ENCODE assay signal across 21 cellular contexts in the genomic region with DNA sequence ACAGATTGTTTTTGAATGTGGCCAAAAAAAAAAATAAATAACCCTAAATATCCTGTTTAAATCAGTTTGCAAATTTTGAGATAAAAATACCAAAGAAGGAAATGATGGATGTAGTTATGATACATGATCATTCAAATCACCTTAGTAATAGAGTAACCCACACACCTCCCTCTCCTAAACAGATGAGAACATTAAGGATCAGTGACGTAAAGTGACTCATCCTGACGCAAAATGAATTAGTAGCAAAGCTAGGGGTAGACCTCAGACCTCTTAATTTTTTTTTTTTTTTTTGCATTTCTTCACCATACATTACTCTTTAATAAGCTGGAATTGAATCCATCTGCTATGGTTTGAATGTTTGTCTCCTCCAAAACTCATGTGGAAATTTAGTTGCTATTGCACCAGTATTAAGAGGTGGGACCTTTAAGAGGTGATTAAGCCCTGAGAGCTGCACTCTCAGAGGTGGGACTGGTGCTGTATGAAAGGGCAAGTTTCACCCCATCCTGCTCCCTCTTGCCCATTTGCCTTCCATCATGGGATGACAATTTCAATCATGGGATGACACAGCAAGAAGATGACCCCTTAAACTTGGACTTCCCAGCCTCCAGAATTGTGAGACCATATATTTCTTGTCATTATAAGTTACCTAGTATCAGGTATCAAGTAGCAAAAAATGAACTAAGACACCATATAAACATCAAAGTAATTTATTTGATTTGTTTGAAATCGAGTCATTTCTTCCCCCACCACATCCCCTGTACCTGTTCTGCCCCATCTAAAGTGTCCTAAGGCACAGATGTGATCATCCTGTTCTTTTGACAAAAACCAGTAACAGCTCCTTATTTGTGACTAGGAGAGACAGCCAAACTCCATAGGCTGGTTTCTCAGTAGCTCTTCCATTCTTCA.
DNase-seq lines count a peak whose midpoint lies in the region; FAIRE-seq and TF ChIP-seq lines count a peak whose summit lies in the region.
"Had no signal": no experiment of that assay in that cellular context is flagged by ENCODE, and none has a peak within 500 bp of the region (broad histone marks: within the 10 kb centered on the region; RNA-seq: fewer than 3 reads in every experiment).

No MANE protein-coding gene starts in this region.

- POLR2A ChIA-PET in HEK293T (lab: Yijun Ruan, JAX), result no interaction called here

- intact Hi-C loops in mammary epithelial cell (cut with micrococcal nuclease), result no loop called here

- FAIRE-seq in keratinocyte (lab: Jason Lieb, UNC), result peak; percentile 57

- DNase-seq in EH (ENCODE audit: low read depth) (peak; percentile 56), HT1080 (ENCODE audit: low read depth) (peak; percentile 65), mammary epithelial cell (peak; percentile 89), keratinocyte (ENCODE audit: low read depth, low spot score) (no peak), KG1 (lab: John Stamatoyannopoulos, UW) (no peak), NCI-H524 treated with DMSO at 0.1 percent for 48 hours (lab: John Stamatoyannopoulos, UW) (no peak), HEK293T (ENCODE audit: extremely low spot score) (no peak)
- no peak for DNase-seq in activated CD4-positive, alpha-beta T cell treated with anti-CD3 and anti-CD28 coated beads for 4 hours
- DNase-seq: activated B cell treated with CpG ODN at 0.5 μM for 24 hours; DND-41; H7; kidney glomerular epithelial cell; NCI-H2081; NCI-H748 treated with DMSO at 0.1 percent for 48 hours; right lobe of liver; RPMI8226; stimulated activated CD4-positive, alpha-beta T cell treated with anti-CD3 and anti-CD28 coated beads, Interleukin-2, amount 100 ng/mL, for 48 hours; stimulated activated CD8-positive, alpha-beta memory T cell treated with anti-CD3 and anti-CD28 coated beads, Interleukin-4, amount 100 ng/mL, for 48 hours; T-helper 1 cell had no signal

- dilution Hi-C loops in mammary epithelial cell (cut with HindIII; ENCODE audit: low sequenced_read_pairs) (no loop called here), keratinocyte (cut with MboI; ENCODE audit: extremely low pct_ligation_motif_present, low sequenced_read_pairs) (no loop called here)

- no peaks in the 10 kb centered on the region for H3K36me3 ChIP-seq in mammary epithelial cell (ENCODE audit: insufficient read depth, low read length)
- no peaks in the 10 kb centered on the region for H3K36me3 ChIP-seq in keratinocyte (ENCODE audit: control insufficient read depth in 2 of 2, extremely low read depth in 1 of 2, insufficient read depth in 2 of 2, low read length in 2 of 2)
- H3K36me3 ChIP-seq: right lobe of liver, tibial nerve had no signal

- WGBS in mammary epithelial cell (ENCODE audit: low coverage, missing lambda C conversion rate), result 23% methylated on average over 3 of the region's 3 CpGs

- H3K4me2 ChIP-seq in mammary epithelial cell (ENCODE audit: insufficient read depth, low read depth, low read length) (no peak overlapping the region), keratinocyte (ENCODE audit: control insufficient read depth, extremely low read depth, insufficient read depth, low read depth, low read length) (no peak overlapping the region)

- H3K9me1 ChIP-seq in keratinocyte (ENCODE audit: control insufficient read depth, extremely low read depth, insufficient read depth, low read length), result no peaks in the 10 kb centered on the region

- H3K79me2 ChIP-seq in mammary epithelial cell (ENCODE audit: insufficient read depth, low read length) (no peaks in the 10 kb centered on the region), keratinocyte (ENCODE audit: control insufficient read depth, insufficient read depth, low read length) (no peaks in the 10 kb centered on the region)

- H3K4me3 ChIP-seq in mammary epithelial cell (replicated peaks in 1 of 3; ENCODE audit: insufficient read depth in 1 of 3, low read depth in 2 of 3, low read length in 3 of 3) (no peak overlapping the region), keratinocyte (ENCODE audit: control insufficient read depth in 2 of 3, extremely low read depth in 1 of 3, insufficient read depth in 2 of 3, low read depth in 1 of 3, low read length in 3 of 3) (no peak overlapping the region)
- H3K4me3 ChIP-seq: right lobe of liver, tibial nerve had no signal

- in situ Hi-C loops in mammary epithelial cell (cut with MboI; ENCODE audit: low sequenced_read_pairs in 2 of 2), result no loop called here

- BruUV-seq in mammary epithelial cell (replicated peaks; lab: Mats Ljungman, UMichigan), result TSS peak; percentile 89

- H3K9ac ChIP-seq in mammary epithelial cell (ENCODE audit: insufficient read depth, low read length) (no peak overlapping the region), keratinocyte (ENCODE audit: control insufficient read depth, extremely low read depth, insufficient read depth, low read length) (no peak overlapping the region)

- H3K27me3 ChIP-seq in mammary epithelial cell (ENCODE audit: insufficient read depth, low read length), result no peaks in the 10 kb centered on the region
- no peaks in the 10 kb centered on the region for H3K27me3 ChIP-seq in keratinocyte (ENCODE audit: control insufficient read depth, extremely low read depth, insufficient read depth, low read length)
- H3K27me3 ChIP-seq: right lobe of liver, tibial nerve had no signal

- CTCF ChIA-PET in mammary epithelial cell (lab: Charles Lee; ENCODE audit: low non-redundant PET), result no interaction called here
- CTCF ChIA-PET in HEK293T (lab: Yijun Ruan, JAX), result interaction anchor here (1.0 kb wide), 1 partner anchor 37 kb away, joined by 3 read pairs; no protein-coding TSS in a partner anchor

- no peaks in the 10 kb centered on the region for H3K9me3 ChIP-seq in mammary epithelial cell (replicated peaks; ENCODE audit: insufficient read depth, low read length)
- H3K9me3 ChIP-seq in keratinocyte (ENCODE audit: control insufficient read depth, low read depth, low read length), result no peaks in the 10 kb centered on the region
- H3K9me3 ChIP-seq: right lobe of liver, tibial nerve had no signal

- no peak overlapping the region for H2AFZ ChIP-seq in mammary epithelial cell (ENCODE audit: low read depth, low read length)
- H2AFZ ChIP-seq in keratinocyte (ENCODE audit: control insufficient read depth, low read length), result no peak overlapping the region

- TF ChIP-seq CTCF in mammary epithelial cell (conservative IDR thresholded peaks at IDR 0.05 in 1 of 2, IDR thresholded peaks at IDR 0.05 in 1 of 2; ENCODE audit: extremely low read depth in 1 of 2, insufficient read depth in 1 of 2, low read depth in 1 of 2, low read length in 2 of 2) (no peak), keratinocyte (optimal IDR thresholded peaks at IDR 0.05 in 1 of 3, IDR thresholded peaks at IDR 0.05 in 1 of 3, conservative IDR thresholded peaks at IDR 0.05 in 1 of 3; ENCODE audit: extremely low read depth in 1 of 3, insufficient read depth in 2 of 3, low read length in 3 of 3) (no peak)

- H4K20me1 ChIP-seq in mammary epithelial cell (ENCODE audit: insufficient read depth, low read length) (no peaks in the 10 kb centered on the region), keratinocyte (ENCODE audit: control insufficient read depth, extremely low read depth, insufficient read depth, low read length) (no peaks in the 10 kb centered on the region)

- peaks cover 14% of the 10 kb centered on the region for H3K4me1 ChIP-seq in mammary epithelial cell (ENCODE audit: insufficient read depth, low read length)
- peaks cover 13% of the 10 kb centered on the region for H3K4me1 ChIP-seq in keratinocyte (ENCODE audit: control insufficient read depth, extremely low read depth, insufficient read depth, low read length)
- H3K4me1 ChIP-seq: right lobe of liver, tibial nerve had no signal

- H3K27ac ChIP-seq in mammary epithelial cell (ENCODE audit: insufficient read depth, low read depth, low read length) (peak overlapping the region; percentile 58), keratinocyte (ENCODE audit: control insufficient read depth, insufficient read depth, low read length) (peak overlapping the region; percentile 17)
- H3K27ac ChIP-seq: C4-2B, right lobe of liver, tibial nerve had no signal

TF ChIP-seq in HEK293T, 16 proteins besides CTCF, POLR2A, EP300 and RAD21:
- TF ChIP-seq SUZ12 (IDR thresholded peaks at IDR 0.05) (no peak), FOXM1 (IDR thresholded peaks at IDR 0.05; ENCODE audit: borderline replicate concordance) (no peak), ELF4 (IDR thresholded peaks at IDR 0.05) (no peak), ZNF384 (IDR thresholded peaks at IDR 0.05) (no peak), NFRKB (IDR thresholded peaks at IDR 0.05) (no peak), LEF1 (IDR thresholded peaks at IDR 0.05; ENCODE audit: borderline replicate concordance) (no peak)

Comparison
In these comparisons a context has a peak if more than half of its experiments do, and no peak if none do; other contexts are left out.
1. DNase-seq: peak in EH (single experiment), HT1080 (single experiment) and mammary epithelial cell (single experiment); none in keratinocyte (single experiment), KG1 (single experiment), NCI-H524 treated with DMSO at 0.1 percent for 48 hours (single experiment), HEK293T (single experiment) and activated CD4-positive, alpha-beta T cell treated with anti-CD3 and anti-CD28 coated beads for 4 hours (0 of 2).